Comparison of ENCODE assay signal across 1 cellular context in genomic region chr19:49987159-49987698, GRCh38.
TF ChIP-seq lines count a peak whose summit lies in the region.

No MANE protein-coding gene starts in this region.

TF ChIP-seq in HepG2, 621 proteins besides CTCF, POLR2A, EP300 and RAD21 (continued from another document and continues in another):
- TF ChIP-seq, protein P1, sequence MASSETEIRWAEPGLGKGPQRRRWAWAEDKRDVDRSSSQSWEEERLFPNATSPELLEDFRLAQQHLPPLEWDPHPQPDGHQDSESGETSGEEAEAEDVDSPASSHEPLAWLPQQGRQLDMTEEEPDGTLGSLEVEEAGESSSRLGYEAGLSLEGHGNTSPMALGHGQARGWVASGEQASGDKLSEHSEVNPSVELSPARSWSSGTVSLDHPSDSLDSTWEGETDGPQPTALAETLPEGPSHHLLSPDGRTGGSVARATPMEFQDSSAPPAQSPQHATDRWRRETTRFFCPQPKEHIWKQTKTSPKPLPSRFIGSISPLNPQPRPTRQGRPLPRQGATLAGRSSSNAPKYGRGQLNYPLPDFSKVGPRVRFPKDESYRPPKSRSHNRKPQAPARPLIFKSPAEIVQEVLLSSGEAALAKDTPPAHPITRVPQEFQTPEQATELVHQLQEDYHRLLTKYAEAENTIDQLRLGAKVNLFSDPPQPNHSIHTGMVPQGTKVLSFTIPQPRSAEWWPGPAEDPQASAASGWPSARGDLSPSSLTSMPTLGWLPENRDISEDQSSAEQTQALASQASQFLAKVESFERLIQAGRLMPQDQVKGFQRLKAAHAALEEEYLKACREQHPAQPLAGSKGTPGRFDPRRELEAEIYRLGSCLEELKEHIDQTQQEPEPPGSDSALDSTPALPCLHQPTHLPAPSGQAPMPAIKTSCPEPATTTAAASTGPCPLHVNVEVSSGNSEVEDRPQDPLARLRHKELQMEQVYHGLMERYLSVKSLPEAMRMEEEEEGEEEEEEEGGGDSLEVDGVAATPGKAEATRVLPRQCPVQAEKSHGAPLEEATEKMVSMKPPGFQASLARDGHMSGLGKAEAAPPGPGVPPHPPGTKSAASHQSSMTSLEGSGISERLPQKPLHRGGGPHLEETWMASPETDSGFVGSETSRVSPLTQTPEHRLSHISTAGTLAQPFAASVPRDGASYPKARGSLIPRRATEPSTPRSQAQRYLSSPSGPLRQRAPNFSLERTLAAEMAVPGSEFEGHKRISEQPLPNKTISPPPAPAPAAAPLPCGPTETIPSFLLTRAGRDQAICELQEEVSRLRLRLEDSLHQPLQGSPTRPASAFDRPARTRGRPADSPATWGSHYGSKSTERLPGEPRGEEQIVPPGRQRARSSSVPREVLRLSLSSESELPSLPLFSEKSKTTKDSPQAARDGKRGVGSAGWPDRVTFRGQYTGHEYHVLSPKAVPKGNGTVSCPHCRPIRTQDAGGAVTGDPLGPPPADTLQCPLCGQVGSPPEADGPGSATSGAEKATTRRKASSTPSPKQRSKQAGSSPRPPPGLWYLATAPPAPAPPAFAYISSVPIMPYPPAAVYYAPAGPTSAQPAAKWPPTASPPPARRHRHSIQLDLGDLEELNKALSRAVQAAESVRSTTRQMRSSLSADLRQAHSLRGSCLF (CRISPR knock-in tag; IDR thresholded peaks at IDR 0.05; ENCODE audit: borderline replicate concordance), result peak; percentile 100
- TF ChIP-seq, protein P2, sequence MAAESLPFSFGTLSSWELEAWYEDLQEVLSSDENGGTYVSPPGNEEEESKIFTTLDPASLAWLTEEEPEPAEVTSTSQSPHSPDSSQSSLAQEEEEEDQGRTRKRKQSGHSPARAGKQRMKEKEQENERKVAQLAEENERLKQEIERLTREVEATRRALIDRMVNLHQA (CRISPR knock-in tag; IDR thresholded peaks at IDR 0.05), result peak; percentile 97; the same call in 1 of the 2 replicates
- TF ChIP-seq, protein P3, sequence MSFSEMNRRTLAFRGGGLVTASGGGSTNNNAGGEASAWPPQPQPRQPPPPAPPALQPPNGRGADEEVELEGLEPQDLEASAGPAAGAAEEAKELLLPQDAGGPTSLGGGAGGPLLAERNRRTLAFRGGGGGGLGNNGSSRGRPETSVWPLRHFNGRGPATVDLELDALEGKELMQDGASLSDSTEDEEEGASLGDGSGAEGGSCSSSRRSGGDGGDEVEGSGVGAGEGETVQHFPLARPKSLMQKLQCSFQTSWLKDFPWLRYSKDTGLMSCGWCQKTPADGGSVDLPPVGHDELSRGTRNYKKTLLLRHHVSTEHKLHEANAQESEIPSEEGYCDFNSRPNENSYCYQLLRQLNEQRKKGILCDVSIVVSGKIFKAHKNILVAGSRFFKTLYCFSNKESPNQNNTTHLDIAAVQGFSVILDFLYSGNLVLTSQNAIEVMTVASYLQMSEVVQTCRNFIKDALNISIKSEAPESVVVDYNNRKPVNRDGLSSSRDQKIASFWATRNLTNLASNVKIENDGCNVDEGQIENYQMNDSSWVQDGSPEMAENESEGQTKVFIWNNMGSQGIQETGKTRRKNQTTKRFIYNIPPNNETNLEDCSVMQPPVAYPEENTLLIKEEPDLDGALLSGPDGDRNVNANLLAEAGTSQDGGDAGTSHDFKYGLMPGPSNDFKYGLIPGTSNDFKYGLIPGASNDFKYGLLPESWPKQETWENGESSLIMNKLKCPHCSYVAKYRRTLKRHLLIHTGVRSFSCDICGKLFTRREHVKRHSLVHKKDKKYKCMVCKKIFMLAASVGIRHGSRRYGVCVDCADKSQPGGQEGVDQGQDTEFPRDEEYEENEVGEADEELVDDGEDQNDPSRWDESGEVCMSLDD (CRISPR knock-in tag; IDR thresholded peaks at IDR 0.05; ENCODE audit: borderline replicate concordance), result peak; percentile 99
- TF ChIP-seq ZNF142 (CRISPR knock-in tag; IDR thresholded peaks at IDR 0.05), result peak; percentile 99
- peak; percentile 99 for TF ChIP-seq E2F5 (CRISPR knock-in tag; conservative IDR thresholded peaks at IDR 0.05)
- TF ChIP-seq ZNF75D (CRISPR knock-in tag; IDR thresholded peaks at IDR 0.05; ENCODE audit: borderline replicate concordance), result peak; percentile 100
- TF ChIP-seq HNF4G (IDR thresholded peaks at IDR 0.05; ENCODE audit: borderline replicate concordance, low read depth, low read length), result no peak
- peak; percentile 94 for TF ChIP-seq HNF4G (CRISPR knock-in tag; IDR thresholded peaks at IDR 0.05; ENCODE audit: borderline replicate concordance, low read depth)
- no peak for TF ChIP-seq RBM22 (optimal IDR thresholded peaks at IDR 0.05; ENCODE audit: low read length)
- peak; percentile 99 for TF ChIP-seq JDP2 (CRISPR knock-in tag; IDR thresholded peaks at IDR 0.05; ENCODE audit: borderline replicate concordance)
- peak; percentile 99 for TF ChIP-seq ZNF160 (CRISPR knock-in tag; IDR thresholded peaks at IDR 0.05)
- TF ChIP-seq ZMYM4 (CRISPR knock-in tag; IDR thresholded peaks at IDR 0.05), result peak; percentile 99
- no peak for TF ChIP-seq SMC3 (IDR thresholded peaks at IDR 0.05; ENCODE audit: low read length)
- peak; percentile 98 for TF ChIP-seq RFXANK (CRISPR knock-in tag; IDR thresholded peaks at IDR 0.05)
- TF ChIP-seq BATF2 (CRISPR knock-in tag; IDR thresholded peaks at IDR 0.05), result peak; percentile 100
- TF ChIP-seq SP140L (CRISPR knock-in tag; IDR thresholded peaks at IDR 0.05; ENCODE audit: borderline replicate concordance), result peak; percentile 100
- TF ChIP-seq, protein P4, sequence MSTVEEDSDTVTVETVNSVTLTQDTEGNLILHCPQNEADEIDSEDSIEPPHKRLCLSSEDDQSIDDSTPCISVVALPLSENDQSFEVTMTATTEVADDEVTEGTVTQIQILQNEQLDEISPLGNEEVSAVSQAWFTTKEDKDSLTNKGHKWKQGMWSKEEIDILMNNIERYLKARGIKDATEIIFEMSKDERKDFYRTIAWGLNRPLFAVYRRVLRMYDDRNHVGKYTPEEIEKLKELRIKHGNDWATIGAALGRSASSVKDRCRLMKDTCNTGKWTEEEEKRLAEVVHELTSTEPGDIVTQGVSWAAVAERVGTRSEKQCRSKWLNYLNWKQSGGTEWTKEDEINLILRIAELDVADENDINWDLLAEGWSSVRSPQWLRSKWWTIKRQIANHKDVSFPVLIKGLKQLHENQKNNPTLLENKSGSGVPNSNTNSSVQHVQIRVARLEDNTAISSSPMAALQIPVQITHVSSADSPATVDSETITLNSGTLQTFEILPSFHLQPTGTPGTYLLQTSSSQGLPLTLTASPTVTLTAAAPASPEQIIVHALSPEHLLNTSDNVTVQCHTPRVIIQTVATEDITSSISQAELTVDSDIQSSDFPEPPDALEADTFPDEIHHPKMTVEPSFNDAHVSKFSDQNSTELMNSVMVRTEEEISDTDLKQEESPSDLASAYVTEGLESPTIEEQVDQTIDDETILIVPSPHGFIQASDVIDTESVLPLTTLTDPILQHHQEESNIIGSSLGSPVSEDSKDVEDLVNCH (CRISPR knock-in tag; IDR thresholded peaks at IDR 0.05), result peak; percentile 99
- TF ChIP-seq KLF9 (CRISPR knock-in tag; IDR thresholded peaks at IDR 0.05; ENCODE audit: low read depth), result peak; percentile 99
- TF ChIP-seq, protein P5, sequence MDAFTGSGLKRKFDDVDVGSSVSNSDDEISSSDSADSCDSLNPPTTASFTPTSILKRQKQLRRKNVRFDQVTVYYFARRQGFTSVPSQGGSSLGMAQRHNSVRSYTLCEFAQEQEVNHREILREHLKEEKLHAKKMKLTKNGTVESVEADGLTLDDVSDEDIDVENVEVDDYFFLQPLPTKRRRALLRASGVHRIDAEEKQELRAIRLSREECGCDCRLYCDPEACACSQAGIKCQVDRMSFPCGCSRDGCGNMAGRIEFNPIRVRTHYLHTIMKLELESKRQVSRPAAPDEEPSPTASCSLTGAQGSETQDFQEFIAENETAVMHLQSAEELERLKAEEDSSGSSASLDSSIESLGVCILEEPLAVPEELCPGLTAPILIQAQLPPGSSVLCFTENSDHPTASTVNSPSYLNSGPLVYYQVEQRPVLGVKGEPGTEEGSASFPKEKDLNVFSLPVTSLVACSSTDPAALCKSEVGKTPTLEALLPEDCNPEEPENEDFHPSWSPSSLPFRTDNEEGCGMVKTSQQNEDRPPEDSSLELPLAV (CRISPR knock-in tag; conservative IDR thresholded peaks at IDR 0.05; ENCODE audit: low read depth), result peak; percentile 99
- peak; percentile 100 for TF ChIP-seq SMAD3 (CRISPR knock-in tag; IDR thresholded peaks at IDR 0.05)
- TF ChIP-seq CENPX (CRISPR knock-in tag; IDR thresholded peaks at IDR 0.05), result peak; percentile 96; the same call in 1 of the 2 replicates
- TF ChIP-seq PPARG (CRISPR knock-in tag; conservative IDR thresholded peaks at IDR 0.05), result peak; percentile 97
- peak; percentile 100 for TF ChIP-seq ZFP41 (CRISPR knock-in tag; IDR thresholded peaks at IDR 0.05; ENCODE audit: borderline replicate concordance)
- peak; percentile 65; the same call in 1 of the 2 replicates for TF ChIP-seq KDM6A (CRISPR knock-in tag; IDR thresholded peaks at IDR 0.05; ENCODE audit: low read depth)
- TF ChIP-seq SATB2 (CRISPR knock-in tag; IDR thresholded peaks at IDR 0.05), result peak; percentile 100
- 0 out of 2 replicates have a peak, but pooled peaks have one; percentile 22 for TF ChIP-seq ZNF24 (IDR thresholded peaks at IDR 0.05)
- no peak for TF ChIP-seq ZNF282 (IDR thresholded peaks at IDR 0.05; ENCODE audit: partially characterized antibody)
- TF ChIP-seq NR2F6 (IDR thresholded peaks at IDR 0.05), result no peak
- peak; percentile 93 for TF ChIP-seq NR2F6 (CRISPR knock-in tag; IDR thresholded peaks at IDR 0.05)
- TF ChIP-seq XRCC5 (optimal IDR thresholded peaks at IDR 0.05; ENCODE audit: low read length), result peak; percentile 90
- TF ChIP-seq, protein P6, sequence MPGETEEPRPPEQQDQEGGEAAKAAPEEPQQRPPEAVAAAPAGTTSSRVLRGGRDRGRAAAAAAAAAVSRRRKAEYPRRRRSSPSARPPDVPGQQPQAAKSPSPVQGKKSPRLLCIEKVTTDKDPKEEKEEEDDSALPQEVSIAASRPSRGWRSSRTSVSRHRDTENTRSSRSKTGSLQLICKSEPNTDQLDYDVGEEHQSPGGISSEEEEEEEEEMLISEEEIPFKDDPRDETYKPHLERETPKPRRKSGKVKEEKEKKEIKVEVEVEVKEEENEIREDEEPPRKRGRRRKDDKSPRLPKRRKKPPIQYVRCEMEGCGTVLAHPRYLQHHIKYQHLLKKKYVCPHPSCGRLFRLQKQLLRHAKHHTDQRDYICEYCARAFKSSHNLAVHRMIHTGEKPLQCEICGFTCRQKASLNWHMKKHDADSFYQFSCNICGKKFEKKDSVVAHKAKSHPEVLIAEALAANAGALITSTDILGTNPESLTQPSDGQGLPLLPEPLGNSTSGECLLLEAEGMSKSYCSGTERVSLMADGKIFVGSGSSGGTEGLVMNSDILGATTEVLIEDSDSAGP (CRISPR knock-in tag; IDR thresholded peaks at IDR 0.05; ENCODE audit: borderline replicate concordance), result peak; percentile 93
- TF ChIP-seq BHLHE40 (IDR thresholded peaks at IDR 0.05; ENCODE audit: low read length), result no peak
- TF ChIP-seq NFE2L2 (IDR thresholded peaks at IDR 0.05; ENCODE audit: low read length), result no peak
- peak; percentile 100 for TF ChIP-seq FLYWCH1 (CRISPR knock-in tag; IDR thresholded peaks at IDR 0.05)
- TF ChIP-seq SRSF4 (IDR thresholded peaks at IDR 0.05; ENCODE audit: low read depth, low read length, poor library complexity, severe bottlenecking), result no peak
- TF ChIP-seq MTF2 (CRISPR knock-in tag; IDR thresholded peaks at IDR 0.05; ENCODE audit: borderline replicate concordance), result peak; percentile 98
- TF ChIP-seq ZSCAN25 (CRISPR knock-in tag; IDR thresholded peaks at IDR 0.05), result peak; percentile 98
- TF ChIP-seq FOXA3 (CRISPR knock-in tag; IDR thresholded peaks at IDR 0.05), result peak; percentile 89
- TF ChIP-seq JUN (CRISPR knock-in tag; IDR thresholded peaks at IDR 0.05), result peak; percentile 99
- TF ChIP-seq MAFG (CRISPR knock-in tag; IDR thresholded peaks at IDR 0.05), result peak; percentile 81
